ENCODE assay signal across 8 cellular contexts in the genomic region with DNA sequence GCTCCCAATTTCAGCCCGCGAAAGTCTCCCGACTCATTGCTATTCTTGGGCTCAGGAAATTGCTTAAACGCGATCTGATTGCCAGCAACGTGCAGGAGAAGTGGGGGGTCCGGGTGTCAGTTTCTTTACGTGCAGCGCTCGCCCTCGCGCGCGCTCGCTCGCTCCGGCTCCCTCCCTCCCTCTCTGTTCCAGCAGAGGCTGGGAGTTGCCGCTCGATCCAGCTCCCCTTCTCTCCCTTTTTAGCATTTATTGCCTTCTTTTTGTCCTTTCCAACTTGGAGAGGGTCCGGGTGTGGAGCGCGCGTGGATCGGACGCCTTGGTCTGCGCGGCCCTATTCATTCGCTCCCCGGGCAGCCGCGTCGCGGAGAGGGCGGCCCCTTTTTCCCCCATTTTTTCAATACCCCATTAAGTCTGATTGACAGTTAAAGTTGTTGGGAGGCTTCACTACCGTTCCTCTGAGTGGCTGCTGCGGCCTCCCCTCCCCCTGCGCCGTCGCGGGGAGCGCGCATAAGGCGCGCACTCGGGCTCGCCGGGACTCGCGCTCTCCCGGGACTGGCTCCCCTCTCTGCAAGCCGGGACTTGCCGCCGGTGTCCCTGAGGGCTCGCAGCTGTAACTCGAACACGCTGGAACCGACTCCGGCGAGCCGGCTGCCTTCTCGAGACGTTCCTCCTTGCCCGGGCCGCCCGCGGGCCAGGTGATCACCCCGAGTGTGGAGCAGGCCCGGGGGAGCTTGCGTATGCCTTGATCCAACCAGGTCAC. TPM values are rescaled to one million over a fixed set of nuclear protein-coding genes. Genes with fewer than 3 reads are reported as not detected.
DNase-seq lines count a peak whose midpoint lies in the region; ATAC-seq and TF ChIP-seq lines count a peak whose summit lies in the region.

A gene with protein sequence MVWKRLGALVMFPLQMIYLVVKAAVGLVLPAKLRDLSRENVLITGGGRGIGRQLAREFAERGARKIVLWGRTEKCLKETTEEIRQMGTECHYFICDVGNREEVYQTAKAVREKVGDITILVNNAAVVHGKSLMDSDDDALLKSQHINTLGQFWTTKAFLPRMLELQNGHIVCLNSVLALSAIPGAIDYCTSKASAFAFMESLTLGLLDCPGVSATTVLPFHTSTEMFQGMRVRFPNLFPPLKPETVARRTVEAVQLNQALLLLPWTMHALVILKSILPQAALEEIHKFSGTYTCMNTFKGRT (minus strand): TSS at position 310 of the 760 bp plus-strand sequence. CDS start 862 bp downstream, outside the sequence.

- under 1% methylated on average over 69 of the region's 69 CpGs for WGBS in hepatocyte (ENCODE audit: low lambda C conversion rate, missing lambda C conversion rate)

- H3K4me3 ChIP-seq in MM.1S (ENCODE audit: low read length) (peak within 1 kb of the TSS; percentile 75), hepatocyte (peak within 1 kb of the TSS; percentile 62)

- H3K4me2 ChIP-seq in MM.1S (ENCODE audit: low read depth, low read length) = peak within 1 kb of the TSS; percentile 87
- peak within 1 kb of the TSS; percentile 85 for H3K4me2 ChIP-seq in hepatocyte

- H3K9me2 ChIP-seq in MM.1S (replicated peaks; ENCODE audit: insufficient read depth, low read length) (no peaks in the 10 kb centered on the region), hepatocyte (replicated peaks; ENCODE audit: insufficient read depth) (no peaks in the 10 kb centered on the region)

- no peak for TF ChIP-seq CTCF in GM10266 (IDR thresholded peaks at IDR 0.05; ENCODE audit: control insufficient read depth, insufficient read depth, low read depth, missing control alignments)
- TF ChIP-seq CTCF in MM.1S (IDR thresholded peaks at IDR 0.05; ENCODE audit: low read length) = no peak
- TF ChIP-seq CTCF in hepatocyte (IDR thresholded peaks at IDR 0.05; ENCODE audit: poor library complexity) = no peak

- peaks cover 31% of the 10 kb centered on the region for H3K27me3 ChIP-seq in MM.1S (replicated peaks; ENCODE audit: insufficient read depth, low read length)
- H3K27me3 ChIP-seq in hepatocyte = no peaks in the 10 kb centered on the region

- H3K4me1 ChIP-seq in MM.1S (ENCODE audit: low read length) (peaks cover 13% of the 10 kb centered on the region), hepatocyte (ENCODE audit: insufficient read depth) (peaks cover 49% of the 10 kb centered on the region)

- H3K36me3 ChIP-seq in MM.1S (replicated peaks; ENCODE audit: insufficient read depth, low read length) (no peaks in the 10 kb centered on the region), hepatocyte (replicated peaks; ENCODE audit: insufficient read depth, low read depth) (no peaks in the 10 kb centered on the region)

- no peaks in the 10 kb centered on the region for H4K20me1 ChIP-seq in MM.1S (ENCODE audit: insufficient read depth, low read length)
- peaks cover 7% of the 10 kb centered on the region for H4K20me1 ChIP-seq in hepatocyte (ENCODE audit: insufficient read depth, poor library complexity, severe bottlenecking)

- H2AFZ ChIP-seq in MM.1S (ENCODE audit: low read length) (peak within 1 kb of the TSS; percentile 93), hepatocyte (peak within 1 kb of the TSS; percentile 33)

- no peak for ATAC-seq in HG03025 (IDR thresholded peaks at IDR 0.05; ENCODE audit: low FRiP score, unreplicated experiment)

- peaks cover 13% of the 10 kb centered on the region; the same call in 1 of the 2 replicates for H3F3A ChIP-seq in MM.1S (ENCODE audit: insufficient read depth, low read length)

- no peaks in the 10 kb centered on the region for H3K9me3 ChIP-seq in MM.1S (replicated peaks; ENCODE audit: insufficient read depth, low read length)
- H3K9me3 ChIP-seq in hepatocyte (ENCODE audit: low read depth) = no peaks in the 10 kb centered on the region

- peak within 1 kb of the TSS; percentile 14; the same call in 1 of the 2 replicates for H3K9ac ChIP-seq in MM.1S (ENCODE audit: low read length)

- H3K79me2 ChIP-seq in MM.1S (ENCODE audit: low read length) = no peaks in the 10 kb centered on the region
- peaks cover 41% of the 10 kb centered on the region for H3K79me2 ChIP-seq in hepatocyte

- DNase-seq in GM10266 (ENCODE audit: extremely low spot score) (peak; percentile 65), MM.1S (peak; percentile 37), T-helper 22 cell (ENCODE audit: low read depth) (peak; percentile 48), astrocyte of the hippocampus (ENCODE audit: low read depth, low spot score) (peak; percentile 97), hepatocyte (ENCODE audit: low spot score) (peak; percentile 91), putamen (ENCODE audit: low spot score) (peak; percentile 81)
- no peak for DNase-seq in NK-92 treated with Interleukin-12 subunit alpha and Interleukin-12 subunit beta, amount 100 ng/mL, for 24 hours (lab: John Stamatoyannopoulos, UW)

- H3K27ac ChIP-seq in MM.1S (ENCODE audit: low read length) (no peak within 1 kb of the TSS), hepatocyte (peak within 1 kb of the TSS; percentile 97)

RNA-seq across cellular contexts. Expression of the gene that starts here (rescaled TPM):
- total RNA-seq in hepatocyte = 98.9 and 103 TPM in 2 replicates
- polyA plus RNA-seq in hepatocyte = 75.9 and 84.1 TPM in 2 replicates
